Comparison of ENCODE assay signal across 4 cellular contexts in genomic region chr11:133477263-133477625, GRCh38. TPM values are rescaled to one million over a fixed set of nuclear protein-coding genes. Genes with fewer than 3 reads are reported as not detected.
"Had no signal": no experiment of that assay in that cellular context is flagged by ENCODE, and none has a peak within 500 bp of the region (broad histone marks: within the 10 kb centered on the region; RNA-seq: fewer than 3 reads in every experiment).

No MANE protein-coding gene starts in this region.

- ATAC-seq: GM12878 had no signal

- DNase-seq: GDM1, GF-D8 had no signal

- H3K4me3 ChIP-seq: GM12878 had no signal

RNA-seq across cellular contexts. Expression of gene OPCML, which starts 55.1 kb away (rescaled TPM):
- total RNA-seq: G401, GM12878 had no signal
